Comparison of ENCODE assay signal across 6 cellular contexts in genomic region chr2:111345439-111345838, GRCh38.
DNase-seq lines count a peak whose midpoint lies in the region; ATAC-seq and TF ChIP-seq lines count a peak whose summit lies in the region.
"Not testable (repeated sequence)": the region's sequence is repeated elsewhere in the genome, so short reads cannot be mapped to it uniquely, and the experiment has no call there.

No MANE protein-coding gene starts in this region.

- ATAC-seq in activated B cell treated with CpG ODN at 0.5 μM for 24 hours (ENCODE audit: low read depth) = peak; percentile 59
- peak; percentile 56 to 74 for ATAC-seq in stimulated activated naive B cell treated with anti-CD40 and anti-IgM and Interleukin-4, amounts not matched to agents 10 μg/mL and 1 μg/mL and 100 μg/mL, for 72 hours (replicated peaks)

- not testable (repeated sequence) for H3K36me3 Mint-ChIP-seq in activated B cell treated with CpG ODN at 0.5 μM for 24 hours (ENCODE audit: low read depth); osteocyte (ENCODE audit: unreplicated experiment); stimulated activated naive B cell treated with anti-CD40 and anti-IgM and Interleukin-4, amounts not matched to agents 10 μg/mL and 1 μg/mL and 100 μg/mL, for 72 hours

- not testable (repeated sequence) for H3K4me3 Mint-ChIP-seq in activated B cell treated with CpG ODN at 0.5 μM for 24 hours; osteocyte (ENCODE audit: unreplicated experiment); stimulated activated naive B cell treated with anti-CD40 and anti-IgM and Interleukin-4, amounts not matched to agents 10 μg/mL and 1 μg/mL and 100 μg/mL, for 72 hours

- TF ChIP-seq CTCF in activated B cell treated with CpG ODN at 0.5 μM for 24 hours (IDR thresholded peaks at IDR 0.05); osteocyte (IDR thresholded peaks at IDR 0.05): not testable (repeated sequence)

- DNase-seq in LHCN-M2 (ENCODE audit: low read depth) (peak; percentile 5), dedifferentiated amniotic fluid mesenchymal stem cell (ENCODE audit: extremely low spot score) (peak; percentile 11), fibroblast of peridontal ligament (ENCODE audit: extremely low read depth) (peak; percentile 8)
- DNase-seq in activated B cell treated with CpG ODN at 0.5 μM for 24 hours; osteocyte (ENCODE audit: extremely low spot score, unreplicated experiment); stimulated activated naive B cell treated with anti-CD40 and anti-IgM and Interleukin-4, amounts not matched to agents 10 μg/mL and 1 μg/mL and 100 μg/mL, for 72 hours: not testable (repeated sequence)

- CTCF ChIA-PET in activated B cell treated with CpG ODN at 0.5 μM for 24 hours (lab: Charles Lee) = not testable (repeated sequence)

- POLR2A ChIA-PET in activated B cell treated with CpG ODN at 0.5 μM for 24 hours (lab: Charles Lee) = not testable (repeated sequence)

- H3K27ac Mint-ChIP-seq in activated B cell treated with CpG ODN at 0.5 μM for 24 hours; stimulated activated naive B cell treated with anti-CD40 and anti-IgM and Interleukin-4, amounts not matched to agents 10 μg/mL and 1 μg/mL and 100 μg/mL, for 72 hours: not testable (repeated sequence)
- peak overlapping the region; percentile 62 for H3K27ac Mint-ChIP-seq in osteocyte (ENCODE audit: unreplicated experiment)

- intact Hi-C loops in activated B cell treated with CpG ODN at 0.5 μM for 24 hours (cut with micrococcal nuclease) = not testable (repeated sequence)

- not testable (repeated sequence) for H3K27me3 Mint-ChIP-seq in activated B cell treated with CpG ODN at 0.5 μM for 24 hours; osteocyte (ENCODE audit: unreplicated experiment); stimulated activated naive B cell treated with anti-CD40 and anti-IgM and Interleukin-4, amounts not matched to agents 10 μg/mL and 1 μg/mL and 100 μg/mL, for 72 hours

- not testable (repeated sequence) for H3K4me1 Mint-ChIP-seq in activated B cell treated with CpG ODN at 0.5 μM for 24 hours; stimulated activated naive B cell treated with anti-CD40 and anti-IgM and Interleukin-4, amounts not matched to agents 10 μg/mL and 1 μg/mL and 100 μg/mL, for 72 hours
- peaks cover 13% of the 10 kb centered on the region for H3K4me1 Mint-ChIP-seq in osteocyte (ENCODE audit: unreplicated experiment)

- H3K9me3 Mint-ChIP-seq in activated B cell treated with CpG ODN at 0.5 μM for 24 hours; osteocyte (ENCODE audit: unreplicated experiment); stimulated activated naive B cell treated with anti-CD40 and anti-IgM and Interleukin-4, amounts not matched to agents 10 μg/mL and 1 μg/mL and 100 μg/mL, for 72 hours: not testable (repeated sequence)
